22 cellular contexts compared by ENCODE assay signal in genomic region chr3:16052964-16053363, GRCh38.
"Had no signal": no experiment of that assay in that cellular context is flagged by ENCODE, and none has a peak within 500 bp of the region (broad histone marks: within the 10 kb centered on the region; RNA-seq: fewer than 3 reads in every experiment).

No MANE protein-coding gene starts in this region.

- H3K4me3 ChIP-seq: ascending aorta, coronary artery, left lung, lower lobe of right lung, mucosa of descending colon, spleen, uterus had no signal

- H3K9me3 ChIP-seq: ascending aorta, left lung, lower lobe of right lung, mucosa of descending colon, spleen, uterus had no signal

- H3K27ac Mint-ChIP-seq: activated naive CD8-positive, alpha-beta T cell treated with anti-CD3 and anti-CD28 coated beads for 36 hours; brain; natural killer cell treated with Interleukin-12 subunit alpha and Interleukin-12 subunit beta and Interleukin-15 and Interleukin-18, amount 100 ng/mL, for 72 hours; T-helper 2 cell treated with Interferon-gamma antibody and Interleukin-4, amounts not matched to agents 5 μg/mL and 100 μg/mL, for 36 hours had no signal

- DNase-seq: activated CD4-positive, alpha-beta T cell treated with anti-CD3 and anti-CD28 coated beads for 4 hours; activated CD4-positive, alpha-beta T cell treated with anti-CD3 and anti-CD28 coated beads, Interleukin-2, amount 50 U/mL, for 4 hours; activated CD4-positive, CD25-positive, alpha-beta regulatory T cell; activated CD8-positive, alpha-beta memory T cell treated with anti-CD3 and anti-CD28 coated beads, Interleukin-2, amount 50 U/mL, for 4 hours; activated gamma-delta T cell treated with Interleukin-2 at 50 U/mL for 16 hours; activated naive CD8-positive, alpha-beta T cell treated with anti-CD3 and anti-CD28 coated beads for 36 hours; activated T-cell treated with anti-CD3 and anti-CD28 coated beads, Interleukin-2, amount 50 U/mL, for 1 hour; foreskin melanocyte; left lung; lower lobe of right lung; mucosa of descending colon; right cardiac atrium; spleen; stimulated activated naive CD4-positive, alpha-beta T cell; T-helper 1 cell; trophoblast cell; uterus had no signal

- ATAC-seq: left lung; lower lobe of right lung; mucosa of descending colon; natural killer cell treated with Interleukin-12 subunit alpha and Interleukin-12 subunit beta and Interleukin-15 and Interleukin-18, amount 100 ng/mL, for 72 hours had no signal

- H3K4me3 Mint-ChIP-seq: activated naive CD8-positive, alpha-beta T cell treated with anti-CD3 and anti-CD28 coated beads for 36 hours; brain; natural killer cell treated with Interleukin-12 subunit alpha and Interleukin-12 subunit beta and Interleukin-15 and Interleukin-18, amount 100 ng/mL, for 72 hours; T-helper 2 cell treated with Interferon-gamma antibody and Interleukin-4, amounts not matched to agents 5 μg/mL and 100 μg/mL, for 36 hours had no signal

- H3K27ac ChIP-seq: left lung, lower lobe of right lung had no signal

- H3K9me3 Mint-ChIP-seq: activated naive CD8-positive, alpha-beta T cell treated with anti-CD3 and anti-CD28 coated beads for 36 hours; brain; natural killer cell treated with Interleukin-12 subunit alpha and Interleukin-12 subunit beta and Interleukin-15 and Interleukin-18, amount 100 ng/mL, for 72 hours; T-helper 2 cell treated with Interferon-gamma antibody and Interleukin-4, amounts not matched to agents 5 μg/mL and 100 μg/mL, for 36 hours had no signal

- H3K4me1 ChIP-seq: uterus had no signal

- H3K27me3 Mint-ChIP-seq: activated naive CD8-positive, alpha-beta T cell treated with anti-CD3 and anti-CD28 coated beads for 36 hours; brain; natural killer cell treated with Interleukin-12 subunit alpha and Interleukin-12 subunit beta and Interleukin-15 and Interleukin-18, amount 100 ng/mL, for 72 hours had no signal

- H3K27me3 ChIP-seq: ascending aorta, left lung, spleen, uterus had no signal

- H3K36me3 ChIP-seq: ascending aorta, left lung, lower lobe of right lung, spleen, uterus had no signal

- H3K36me3 Mint-ChIP-seq: activated naive CD8-positive, alpha-beta T cell treated with anti-CD3 and anti-CD28 coated beads for 36 hours; brain; natural killer cell treated with Interleukin-12 subunit alpha and Interleukin-12 subunit beta and Interleukin-15 and Interleukin-18, amount 100 ng/mL, for 72 hours had no signal
